Comparison of ENCODE assay signal across 1 cellular context in the genomic region with DNA sequence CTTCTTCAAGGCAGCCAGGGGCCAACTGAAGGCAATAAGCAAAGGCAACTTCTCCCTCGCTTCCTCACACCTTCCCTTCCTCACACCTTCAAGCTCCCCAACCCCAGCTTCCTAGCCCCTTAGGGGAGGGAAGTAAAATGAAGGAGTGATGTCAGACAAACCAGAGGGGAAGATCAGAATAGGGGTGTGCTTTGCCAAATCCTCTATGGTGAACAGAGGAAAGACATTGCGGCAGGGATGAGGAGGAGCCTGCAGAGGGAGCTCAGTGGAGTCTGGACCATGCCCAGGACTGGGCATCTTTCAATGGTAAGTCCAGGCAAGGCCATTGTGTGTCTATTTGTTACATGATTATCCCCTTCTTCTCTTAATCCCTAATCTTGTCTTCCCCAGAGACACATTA.
TF ChIP-seq lines count a peak whose summit lies in the region.

No MANE protein-coding gene starts in this region.

TF ChIP-seq in H1, 55 proteins besides CTCF, POLR2A, EP300 and RAD21:
- TF ChIP-seq NRF1 (IDR thresholded peaks at IDR 0.05; ENCODE audit: low read depth, low read length), result no peak
- TF ChIP-seq FOSL1 (IDR thresholded peaks at IDR 0.05; ENCODE audit: insufficient read depth, low read depth, low read length), result no peak
- no peak for TF ChIP-seq PHF8 (conservative IDR thresholded peaks at IDR 0.05; ENCODE audit: low read depth, low read length)
- no peak for TF ChIP-seq USF2 (IDR thresholded peaks at IDR 0.05; ENCODE audit: low read length)
- no peak for TF ChIP-seq SP1 (IDR thresholded peaks at IDR 0.05; ENCODE audit: low read depth, low read length)
- no peak for TF ChIP-seq SIRT6 (IDR thresholded peaks at IDR 0.05; ENCODE audit: low read length)
